10 cellular contexts compared by ENCODE assay signal in the genomic region with DNA sequence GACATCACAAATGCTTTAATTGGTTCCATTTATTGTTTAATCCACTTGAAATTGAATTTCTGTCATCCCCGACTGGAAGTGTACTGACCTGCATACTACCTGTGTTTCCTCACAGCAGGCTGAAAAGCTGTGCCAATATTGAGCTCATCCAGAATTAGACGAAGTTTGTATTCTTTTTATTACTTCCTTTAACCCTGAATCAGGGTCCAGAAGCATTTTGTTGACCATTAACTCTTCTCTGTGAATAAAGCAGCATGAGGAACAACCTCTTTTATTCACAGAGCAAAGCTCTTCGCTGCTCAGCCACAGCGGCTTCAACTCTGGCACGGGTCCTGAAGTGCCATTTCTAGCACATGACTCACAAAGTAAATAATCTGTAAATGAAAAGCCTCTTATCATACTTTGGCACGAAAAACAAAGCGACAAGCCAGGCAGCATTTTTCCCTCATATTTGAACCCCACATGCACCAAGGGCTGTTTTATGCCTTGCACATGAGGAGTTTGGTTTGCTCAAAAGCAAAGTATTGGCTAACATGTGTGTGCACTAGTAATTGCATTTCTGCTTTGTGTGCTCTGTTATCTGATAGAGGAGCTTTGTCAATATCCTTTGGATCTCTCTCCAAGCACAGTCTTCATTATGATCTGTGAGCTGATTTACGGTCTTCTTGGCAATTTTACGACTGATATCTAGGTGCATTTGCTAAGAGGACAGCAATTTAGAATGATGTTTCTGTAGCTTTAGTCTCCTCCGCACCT. TPM values are rescaled to one million over a fixed set of nuclear protein-coding genes. Genes with fewer than 3 reads are reported as not detected.
DNase-seq lines count a peak whose midpoint lies in the region; ATAC-seq and TF ChIP-seq lines count a peak whose summit lies in the region.
"Had no signal": no experiment of that assay in that cellular context is flagged by ENCODE, and none has a peak within 500 bp of the region (broad histone marks: within the 10 kb centered on the region; RNA-seq: fewer than 3 reads in every experiment).

No MANE protein-coding gene starts in this region.

- 4 to 29% methylated on average over 5 to 10 of the region's 10 CpGs for WGBS in gastroesophageal sphincter (ENCODE audit: low coverage in 1 of 2), 2 donors

- POLR2A ChIA-PET in activated CD8-positive, alpha-beta T cell treated with anti-CD3 and anti-CD28 coated beads, Interleukin-2, amount 10 ng/mL, durations not matched to agents 7 days and 5 days (lab: Charles Lee), result interaction anchor here (0.6 kb wide), 1 partner anchor 24 kb away, joined by 3 read pairs; no protein-coding TSS in a partner anchor
- POLR2A ChIA-PET in activated CD4-positive, alpha-beta memory T cell treated with anti-CD3 and anti-CD28 coated beads for 36 hours (lab: Charles Lee), result no interaction called here

- H3K27ac ChIP-seq in gastroesophageal sphincter, result peak overlapping the region; percentile 86 to 95 (median 90)
- H3K27ac ChIP-seq: BLaER1 treated with 17β-estradiol and CSF1 and Interleukin-3, amounts not matched to agents 10 nM and 100 nM had no signal

- H3K9me3 Mint-ChIP-seq in activated CD4-positive, alpha-beta T cell treated with anti-CD3 and anti-CD28 coated beads, Interleukin-2, amount 10 ng/mL, durations not matched to agents 24 days and 14 days, result no peaks in the 10 kb centered on the region
- no peaks in the 10 kb centered on the region for H3K9me3 Mint-ChIP-seq in activated CD8-positive, alpha-beta T cell treated with anti-CD3 and anti-CD28 coated beads, Interleukin-2, amount 10 ng/mL, durations not matched to agents 7 days and 5 days (ENCODE audit: insufficient read depth)
- H3K9me3 Mint-ChIP-seq in activated CD4-positive, alpha-beta memory T cell treated with anti-CD3 and anti-CD28 coated beads for 36 hours, result no peaks in the 10 kb centered on the region

- TF ChIP-seq CTCF in gastroesophageal sphincter (IDR thresholded peaks at IDR 0.05), result no peak

- no peaks in the 10 kb centered on the region for H3K9me3 ChIP-seq in gastroesophageal sphincter
- H3K9me3 ChIP-seq: BLaER1 treated with 17β-estradiol and CSF1 and Interleukin-3, amounts not matched to agents 10 nM and 100 nM had no signal

- H3K27me3 Mint-ChIP-seq in activated CD4-positive, alpha-beta T cell treated with anti-CD3 and anti-CD28 coated beads, Interleukin-2, amount 10 ng/mL, durations not matched to agents 24 days and 14 days, result peaks cover 52% of the 10 kb centered on the region
- H3K27me3 Mint-ChIP-seq in activated CD8-positive, alpha-beta T cell treated with anti-CD3 and anti-CD28 coated beads, Interleukin-2, amount 10 ng/mL, durations not matched to agents 7 days and 5 days (ENCODE audit: low read depth), result peaks cover 38% of the 10 kb centered on the region
- peaks cover 28% of the 10 kb centered on the region for H3K27me3 Mint-ChIP-seq in activated CD4-positive, alpha-beta memory T cell treated with anti-CD3 and anti-CD28 coated beads for 36 hours

- no peaks in the 10 kb centered on the region for H3K27me3 ChIP-seq in gastroesophageal sphincter
- H3K27me3 ChIP-seq: BLaER1 treated with 17β-estradiol and CSF1 and Interleukin-3, amounts not matched to agents 10 nM and 100 nM had no signal

- peak; percentile 37 for DNase-seq in activated CD4-positive, alpha-beta T cell treated with anti-CD3 and anti-CD28 coated beads, Interleukin-2, amount 10 ng/mL, durations not matched to agents 24 days and 14 days
- no peak for DNase-seq in activated CD4-positive, alpha-beta T cell treated with anti-CD3 and anti-CD28 coated beads for 1 hour
- peak; percentile 14 to 68 for DNase-seq in SW 1271 (lab: John Stamatoyannopoulos, UW)
- peak; percentile 56 for DNase-seq in pulmonary artery endothelial cell (ENCODE audit: low read depth, low spot score)
- DNase-seq in activated CD8-positive, alpha-beta T cell treated with anti-CD3 and anti-CD28 coated beads, Interleukin-2, amount 10 ng/mL, durations not matched to agents 7 days and 5 days, result no peak
- DNase-seq in activated CD4-positive, alpha-beta memory T cell treated with anti-CD3 and anti-CD28 coated beads for 36 hours, result no peak

- H3K36me3 ChIP-seq in gastroesophageal sphincter, result no peaks in the 10 kb centered on the region
- H3K36me3 ChIP-seq: BLaER1 treated with 17β-estradiol and CSF1 and Interleukin-3, amounts not matched to agents 10 nM and 100 nM had no signal

- no peaks in the 10 kb centered on the region for H3K36me3 Mint-ChIP-seq in activated CD4-positive, alpha-beta T cell treated with anti-CD3 and anti-CD28 coated beads, Interleukin-2, amount 10 ng/mL, durations not matched to agents 24 days and 14 days (ENCODE audit: low read depth)
- no peaks in the 10 kb centered on the region for H3K36me3 Mint-ChIP-seq in activated CD8-positive, alpha-beta T cell treated with anti-CD3 and anti-CD28 coated beads, Interleukin-2, amount 10 ng/mL, durations not matched to agents 7 days and 5 days (ENCODE audit: low read depth)
- H3K36me3 Mint-ChIP-seq in activated CD4-positive, alpha-beta memory T cell treated with anti-CD3 and anti-CD28 coated beads for 36 hours, result no peaks in the 10 kb centered on the region

- TF ChIP-seq POLR2A in gastroesophageal sphincter (IDR thresholded peaks at IDR 0.05), result no peak

- H3K4me1 Mint-ChIP-seq in activated CD4-positive, alpha-beta T cell treated with anti-CD3 and anti-CD28 coated beads, Interleukin-2, amount 10 ng/mL, durations not matched to agents 24 days and 14 days, result peaks cover 6% of the 10 kb centered on the region
- peaks cover 3% of the 10 kb centered on the region for H3K4me1 Mint-ChIP-seq in activated CD8-positive, alpha-beta T cell treated with anti-CD3 and anti-CD28 coated beads, Interleukin-2, amount 10 ng/mL, durations not matched to agents 7 days and 5 days (ENCODE audit: low read depth)
- H3K4me1 Mint-ChIP-seq in activated CD4-positive, alpha-beta memory T cell treated with anti-CD3 and anti-CD28 coated beads for 36 hours (ENCODE audit: low read depth), result peaks cover 10% of the 10 kb centered on the region

- TF ChIP-seq EP300 in gastroesophageal sphincter (IDR thresholded peaks at IDR 0.05), result no peak

- CTCF ChIA-PET in activated CD8-positive, alpha-beta T cell treated with anti-CD3 and anti-CD28 coated beads, Interleukin-2, amount 10 ng/mL, durations not matched to agents 7 days and 5 days (lab: Charles Lee), result no interaction called here
- CTCF ChIA-PET in activated CD4-positive, alpha-beta memory T cell treated with anti-CD3 and anti-CD28 coated beads for 36 hours (lab: Charles Lee), result interaction anchor here (0.6 to 5.0 kb wide), 4 partner anchors 9 to 181 kb away, joined by 3 to 29 read pairs (median 4); no protein-coding TSS in a partner anchor

- ATAC-seq in gastroesophageal sphincter (peak; percentile 67), HG02938 (IDR thresholded peaks at IDR 0.05; ENCODE audit: unreplicated experiment) (no peak)
- ATAC-seq in activated CD8-positive, alpha-beta T cell treated with anti-CD3 and anti-CD28 coated beads, Interleukin-2, amount 10 ng/mL, durations not matched to agents 7 days and 5 days, result no peak

- peaks cover 0 to 49% (median 21%) of the 10 kb centered on the region in 3 donors for H3K4me1 ChIP-seq in gastroesophageal sphincter

- no peak overlapping the region for H3K4me3 Mint-ChIP-seq in activated CD4-positive, alpha-beta T cell treated with anti-CD3 and anti-CD28 coated beads, Interleukin-2, amount 10 ng/mL, durations not matched to agents 24 days and 14 days
- H3K4me3 Mint-ChIP-seq in activated CD8-positive, alpha-beta T cell treated with anti-CD3 and anti-CD28 coated beads, Interleukin-2, amount 10 ng/mL, durations not matched to agents 7 days and 5 days, result no peak overlapping the region
- H3K4me3 Mint-ChIP-seq in activated CD4-positive, alpha-beta memory T cell treated with anti-CD3 and anti-CD28 coated beads for 36 hours, result no peak overlapping the region

- no peak overlapping the region for H3K27ac Mint-ChIP-seq in activated CD4-positive, alpha-beta T cell treated with anti-CD3 and anti-CD28 coated beads, Interleukin-2, amount 10 ng/mL, durations not matched to agents 24 days and 14 days
- no peak overlapping the region for H3K27ac Mint-ChIP-seq in activated CD8-positive, alpha-beta T cell treated with anti-CD3 and anti-CD28 coated beads, Interleukin-2, amount 10 ng/mL, durations not matched to agents 7 days and 5 days
- H3K27ac Mint-ChIP-seq in activated CD4-positive, alpha-beta memory T cell treated with anti-CD3 and anti-CD28 coated beads for 36 hours, result no peak overlapping the region

- H3K4me3 ChIP-seq in gastroesophageal sphincter, result peak overlapping the region; percentile 16 to 21
- H3K4me3 ChIP-seq: BLaER1 treated with 17β-estradiol and CSF1 and Interleukin-3, amounts not matched to agents 10 nM and 100 nM had no signal

- intact Hi-C loops in activated CD4-positive, alpha-beta T cell treated with anti-CD3 and anti-CD28 coated beads, Interleukin-2, amount 10 ng/mL, durations not matched to agents 24 days and 14 days (cut with micrococcal nuclease), result no loop called here
- intact Hi-C loops in activated CD4-positive, alpha-beta memory T cell treated with anti-CD3 and anti-CD28 coated beads for 36 hours (cut with micrococcal nuclease), result no loop called here

RNA-seq across cellular contexts. Expression of gene APOBEC3A, which starts 33.0 kb away (rescaled TPM):
- not detected in 2 replicates for total RNA-seq in activated CD4-positive, alpha-beta T cell treated with anti-CD3 and anti-CD28 coated beads, Interleukin-2, amount 10 ng/mL, durations not matched to agents 24 days and 14 days
- total RNA-seq in gastroesophageal sphincter (1 to 10 TPM in 1 of 4 donors, under 1 TPM in 1, not detected in 2; 0.35 to 4.4 TPM), pulmonary artery endothelial cell (not detected in 2 replicates)
- not detected for total RNA-seq in activated CD8-positive, alpha-beta T cell treated with anti-CD3 and anti-CD28 coated beads, Interleukin-2, amount 10 ng/mL, durations not matched to agents 7 days and 5 days
- total RNA-seq in activated CD4-positive, alpha-beta memory T cell treated with anti-CD3 and anti-CD28 coated beads for 36 hours, result under 1 TPM in 1 of 2 experiments, not detected in 1; 0.17 TPM
- total RNA-seq: T-helper 2 cell treated with Interferon-gamma antibody and Interleukin-4, amounts not matched to agents 100 ng/mL and 5 ng/mL, for 36 hours had no signal

RNA-seq across cellular contexts. Expression of gene CBX6, which starts 52.4 kb away (rescaled TPM):
- total RNA-seq in activated CD4-positive, alpha-beta T cell treated with anti-CD3 and anti-CD28 coated beads, Interleukin-2, amount 10 ng/mL, durations not matched to agents 24 days and 14 days, result 178 and 180 TPM in 2 replicates
- 100 to 1,000 TPM in 2 of 4 donors, 10 to 100 TPM in 2; 77.3 to 187 (median 105) TPM for total RNA-seq in gastroesophageal sphincter
- total RNA-seq in pulmonary artery endothelial cell, result 42.1 and 46.1 TPM in 2 replicates
- 10 to 100 TPM; 61.4 to 61.8 TPM for total RNA-seq in activated CD8-positive, alpha-beta T cell treated with anti-CD3 and anti-CD28 coated beads, Interleukin-2, amount 10 ng/mL, durations not matched to agents 7 days and 5 days
- 100 to 1,000 TPM; 116 to 117 TPM for total RNA-seq in activated CD4-positive, alpha-beta memory T cell treated with anti-CD3 and anti-CD28 coated beads for 36 hours

RNA-seq across cellular contexts. Expression of gene APOBEC3B, which starts 57.8 kb away (rescaled TPM):
- total RNA-seq in activated CD4-positive, alpha-beta T cell treated with anti-CD3 and anti-CD28 coated beads, Interleukin-2, amount 10 ng/mL, durations not matched to agents 24 days and 14 days, result 25.4 and 26.1 TPM in 2 replicates
- total RNA-seq in gastroesophageal sphincter (not detected), pulmonary artery endothelial cell (2.4 and 4.2 TPM in 2 replicates)
- total RNA-seq in activated CD8-positive, alpha-beta T cell treated with anti-CD3 and anti-CD28 coated beads, Interleukin-2, amount 10 ng/mL, durations not matched to agents 7 days and 5 days, result 10 to 100 TPM; 12.1 to 13.3 TPM
- total RNA-seq in activated CD4-positive, alpha-beta memory T cell treated with anti-CD3 and anti-CD28 coated beads for 36 hours, result 10 to 100 TPM; 43.9 to 44.3 TPM

Comparison
In these comparisons a context has a peak if more than half of its experiments do, and no peak if none do; other contexts are left out.
1. DNase-seq: peak in activated CD4-positive, alpha-beta T cell treated with anti-CD3 and anti-CD28 coated beads, Interleukin-2, amount 10 ng/mL, durations not matched to agents 24 days and 14 days (single experiment), SW 1271 (2 of 2) and pulmonary artery endothelial cell (single experiment); none in activated CD4-positive, alpha-beta T cell treated with anti-CD3 and anti-CD28 coated beads for 1 hour (single experiment), activated CD8-positive, alpha-beta T cell treated with anti-CD3 and anti-CD28 coated beads, Interleukin-2, amount 10 ng/mL, durations not matched to agents 7 days and 5 days (single experiment) and activated CD4-positive, alpha-beta memory T cell treated with anti-CD3 and anti-CD28 coated beads for 36 hours (single experiment).